In genomic region chr7:125098377-125098970, GRCh38 we compare ENCODE assay signal across 13 cellular contexts.
DNase-seq lines count a peak whose midpoint lies in the region; ATAC-seq, FAIRE-seq and TF ChIP-seq lines count a peak whose summit lies in the region.
"Had no signal": no experiment of that assay in that cellular context is flagged by ENCODE, and none has a peak within 500 bp of the region (broad histone marks: within the 10 kb centered on the region; RNA-seq: fewer than 3 reads in every experiment).

No MANE protein-coding gene starts in this region.

- no peaks in the 10 kb centered on the region for H3K9me3 ChIP-seq in gastroesophageal sphincter

- no peak overlapping the region for H3K27ac ChIP-seq in gastroesophageal sphincter

- FAIRE-seq in urothelium cell line (lab: Jason Lieb, UNC) = no peak

- TF ChIP-seq CTCF in retinal pigment epithelial cell (conservative IDR thresholded peaks at IDR 0.05; ENCODE audit: low read depth, low read length) = no peak
- no peak for TF ChIP-seq CTCF in gastroesophageal sphincter (IDR thresholded peaks at IDR 0.05)

- DNase-seq in retinal pigment epithelial cell (ENCODE audit: low read depth) (peak; percentile 36), NCI-H1092 (lab: John Stamatoyannopoulos, UW) (no peak), AG08396 (ENCODE audit: low spot score) (no peak), urothelium cell line (ENCODE audit: low spot score) (no peak)
- DNase-seq: activated T-cell treated with anti-CD3 and anti-CD28 coated beads, Interleukin-2, amount 50 U/mL, for 1 hour; central memory CD4-positive, alpha-beta T cell; KBM-7; left cardiac atrium; stimulated activated naive CD8-positive, alpha-beta T cell treated with anti-CD3 and anti-CD28 coated beads, Interleukin-15, Interleukin-2, amounts not matched to agents 100 U/mL and 50 U/mL, for 24 hours had no signal

- no peak for TF ChIP-seq POLR2A in gastroesophageal sphincter (IDR thresholded peaks at IDR 0.05)

- no peaks in the 10 kb centered on the region for H3K27me3 ChIP-seq in gastroesophageal sphincter

- H3K4me3 ChIP-seq in retinal pigment epithelial cell (ENCODE audit: low read length) (no peak overlapping the region), gastroesophageal sphincter (no peak overlapping the region)

- ATAC-seq in GM19452 (IDR thresholded peaks at IDR 0.05; ENCODE audit: unreplicated experiment) (peak; percentile 82), HG02840 (IDR thresholded peaks at IDR 0.05; ENCODE audit: low FRiP score, unreplicated experiment) (peak; percentile 74), HG03469 (IDR thresholded peaks at IDR 0.05; ENCODE audit: unreplicated experiment) (peak; percentile 84), gastroesophageal sphincter (no peak)
- ATAC-seq: left cardiac atrium; stimulated activated naive CD8-positive, alpha-beta T cell treated with anti-CD3 and anti-CD28 coated beads, Interleukin-15, Interleukin-2, amounts not matched to agents 100 U/mL and 50 U/mL, for 24 hours had no signal

- H3K4me1 ChIP-seq in gastroesophageal sphincter = no peaks in the 10 kb centered on the region

- no peaks in the 10 kb centered on the region for H3K36me3 ChIP-seq in gastroesophageal sphincter

- 79 to 91% methylated on average over 1 of the region's 1 CpG for WGBS in gastroesophageal sphincter (ENCODE audit: low coverage in 1 of 2), 2 donors

- TF ChIP-seq EP300 in gastroesophageal sphincter (IDR thresholded peaks at IDR 0.05) = no peak
